ENCODE assay signal across 8 cellular contexts in the genomic region with DNA sequence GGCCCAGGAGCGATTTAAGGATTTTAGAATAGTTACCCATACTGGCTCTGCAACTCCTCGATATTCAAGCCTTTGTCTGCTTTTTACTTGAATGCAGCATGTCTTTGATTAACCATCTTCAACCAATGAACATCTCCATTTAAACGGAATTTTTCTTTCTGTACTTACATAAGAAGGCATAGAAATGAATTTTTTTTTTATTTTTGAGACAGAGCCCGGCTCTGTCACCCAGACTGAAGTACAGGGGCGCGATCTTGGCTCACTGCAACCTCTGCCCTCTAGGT.
DNase-seq lines count a peak whose midpoint lies in the region; ATAC-seq and TF ChIP-seq lines count a peak whose summit lies in the region.

No MANE protein-coding gene starts in this region.

- H3K27ac ChIP-seq in 22Rv1 (peak overlapping the region; percentile 96), KMS-11 (peak overlapping the region; percentile 89)

- H3K79me2 ChIP-seq in KMS-11 (ENCODE audit: insufficient read depth, low read depth) = peaks cover 29% of the 10 kb centered on the region

- H3K9ac ChIP-seq in KMS-11 (peak overlapping the region; percentile 84; the same call in 1 of the 2 replicates), mucosa of stomach (ENCODE audit: low read length) (peak overlapping the region; percentile 84)

- no peak for TF ChIP-seq CTCF in 22Rv1 (IDR thresholded peaks at IDR 0.05)
- no peak for TF ChIP-seq CTCF in KMS-11 (conservative IDR thresholded peaks at IDR 0.05; ENCODE audit: low read depth, low read length)

- H3K4me1 ChIP-seq in KMS-11 (ENCODE audit: low read depth, poor library complexity, severe bottlenecking) (peaks cover 25% of the 10 kb centered on the region), mucosa of stomach (ENCODE audit: control insufficient read depth, insufficient read depth, low read length) (peaks cover 8% of the 10 kb centered on the region)

- H3K4me3 Mint-ChIP-seq in central memory CD8-positive, alpha-beta T cell = peak overlapping the region; percentile 92

- peaks cover 41% of the 10 kb centered on the region for H3K4me1 Mint-ChIP-seq in central memory CD8-positive, alpha-beta T cell

- no peak for ATAC-seq in central memory CD8-positive, alpha-beta T cell (replicated peaks; ENCODE audit: extremely low read depth, poor library complexity, severe bottlenecking)
- no peak for ATAC-seq in GM21737 (IDR thresholded peaks at IDR 0.05; ENCODE audit: unreplicated experiment)
- no peak for ATAC-seq in GM21390 (IDR thresholded peaks at IDR 0.05; ENCODE audit: unreplicated experiment)

- H3K36me3 ChIP-seq in KMS-11 (ENCODE audit: insufficient read depth) (no peaks in the 10 kb centered on the region; the same call in 1 of the 2 replicates), mucosa of stomach (ENCODE audit: control insufficient read depth, insufficient read depth, low read length) (no peaks in the 10 kb centered on the region)

- H3K27me3 Mint-ChIP-seq in central memory CD8-positive, alpha-beta T cell = no peaks in the 10 kb centered on the region

- H3K9me3 Mint-ChIP-seq in central memory CD8-positive, alpha-beta T cell = no peaks in the 10 kb centered on the region

- no peaks in the 10 kb centered on the region for H4K20me1 ChIP-seq in KMS-11 (ENCODE audit: insufficient read depth)

- DNase-seq in central memory CD8-positive, alpha-beta T cell (ENCODE audit: low spot score in 2 of 2) = no peak
- DNase-seq in OCI-M1 (lab: John Stamatoyannopoulos, UW) = no peak
- DNase-seq in DMS79 (lab: John Stamatoyannopoulos, UW) = no peak

- peak overlapping the region; percentile 99 for H3K27ac Mint-ChIP-seq in central memory CD8-positive, alpha-beta T cell (ENCODE audit: low read depth)

- H3K27me3 ChIP-seq in KMS-11 (ENCODE audit: insufficient read depth, low read depth) = no peaks in the 10 kb centered on the region
- H3K27me3 ChIP-seq in mucosa of stomach (ENCODE audit: control insufficient read depth, insufficient read depth, low read length) = no peaks in the 10 kb centered on the region

- peaks cover 18% of the 10 kb centered on the region for H3K36me3 Mint-ChIP-seq in central memory CD8-positive, alpha-beta T cell (ENCODE audit: insufficient read depth)

- H3K9me3 ChIP-seq in mucosa of stomach (ENCODE audit: control insufficient read depth, low read length) = no peaks in the 10 kb centered on the region

- H2AFZ ChIP-seq in KMS-11 (ENCODE audit: low read depth) = peak overlapping the region; percentile 86

- no peak overlapping the region for H3K4me3 ChIP-seq in KMS-11 (IDR thresholded peaks at IDR 0.05; ENCODE audit: insufficient read depth, low read depth, low read length)
- peak overlapping the region; percentile 71 for H3K4me3 ChIP-seq in mucosa of stomach (ENCODE audit: low read length)

- H3K4me2 ChIP-seq in KMS-11 = peak overlapping the region; percentile 81
